Comparison of ENCODE assay signal across 8 cellular contexts in the genomic region with DNA sequence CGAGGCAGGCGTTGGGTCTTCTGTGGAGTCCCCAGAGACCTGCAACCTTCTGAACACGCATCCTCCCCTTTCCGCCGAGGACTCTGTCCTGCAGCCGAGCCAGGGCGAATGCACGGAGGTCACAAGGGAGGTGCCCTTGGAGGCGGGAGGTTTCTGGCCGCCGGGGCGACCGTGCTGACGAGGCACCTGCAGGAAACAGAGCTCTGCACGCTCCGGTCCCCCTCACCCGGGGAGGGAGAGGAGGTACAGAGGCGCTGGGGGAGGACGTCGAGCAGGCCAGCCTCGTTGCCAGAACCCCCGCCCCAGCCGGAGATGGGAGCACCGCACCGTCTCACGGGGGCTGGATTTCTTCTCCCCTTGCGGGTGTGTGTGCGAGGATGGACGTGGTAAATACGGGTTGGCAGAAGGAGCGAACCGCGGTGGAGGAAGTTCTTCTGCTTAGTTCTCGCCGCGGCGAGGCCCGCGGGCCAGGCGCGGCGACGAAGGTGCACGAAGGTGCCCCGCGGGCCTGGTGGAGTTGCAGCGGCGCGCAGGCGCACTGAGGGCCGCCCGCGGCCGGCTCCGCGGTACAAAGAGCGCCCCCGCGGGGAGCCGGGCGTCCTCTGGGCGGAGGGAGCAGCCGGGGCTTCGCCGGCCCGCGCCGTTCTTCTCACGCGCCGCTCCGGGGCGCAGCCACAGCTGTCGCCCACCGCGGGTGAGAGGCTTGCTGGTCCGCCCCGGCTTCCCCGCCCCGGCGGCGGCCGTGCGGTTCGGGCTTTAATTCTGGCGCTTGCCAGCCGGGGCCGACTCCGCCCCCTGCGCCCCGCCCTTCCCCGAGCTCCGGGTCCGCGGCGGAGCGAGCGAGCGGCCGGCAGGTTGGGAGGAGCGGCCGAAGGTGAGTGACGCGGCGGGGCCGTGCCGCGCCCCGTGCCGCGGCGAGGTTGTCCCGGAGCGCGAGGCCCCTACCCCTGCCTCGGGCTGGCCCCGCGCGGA. TPM values are rescaled to one million over a fixed set of nuclear protein-coding genes. Genes with fewer than 3 reads are reported as not detected.
A peak's percentile ranks its signal among the peaks of the same experiment; 100 is the strongest.
DNase-seq lines count a peak whose midpoint lies in the region; ATAC-seq and TF ChIP-seq lines count a peak whose summit lies in the region.

A gene (plus strand): TSS at position 815 of the 972 bp plus-strand sequence.

- DNase-seq in AG08395 (ENCODE audit: low spot score) (peak; percentile 75), NCI-H460 (ENCODE audit: extremely low read depth, low read depth) (peak; percentile 39), lower lobe of right lung (peak; percentile 87)
- peak; percentile 70 for DNase-seq in activated CD8-positive, alpha-beta T cell treated with anti-CD3 and anti-CD28 coated beads for 36 hours
- DNase-seq in stimulated activated CD4-positive, alpha-beta T cell treated with anti-CD3 and anti-CD28 coated beads, TNF-alpha, amount 100 ng/mL, for 1 hour (ENCODE audit: low read depth in 3 of 3, low spot score in 1 of 3): peak; percentile 38 to 58 (median 53)

- H3K36me3 ChIP-seq in ectodermal cell (ENCODE audit: control insufficient read depth, insufficient read depth, low read length) (no peaks in the 10 kb centered on the region), lower lobe of right lung (no peaks in the 10 kb centered on the region)

- TF ChIP-seq CTCF in activated CD8-positive, alpha-beta T cell treated with anti-CD3 and anti-CD28 coated beads for 36 hours (IDR thresholded peaks at IDR 0.05): no peak
- peak; percentile 45 for TF ChIP-seq CTCF in lower lobe of right lung (IDR thresholded peaks at IDR 0.05)

- ATAC-seq in GM18520 (IDR thresholded peaks at IDR 0.05; ENCODE audit: unreplicated experiment) (peak; percentile 83), HG03066 (IDR thresholded peaks at IDR 0.05; ENCODE audit: low read depth, unreplicated experiment) (peak; percentile 81), lower lobe of right lung (peak; percentile 92 to 93)
- peak; percentile 90 for ATAC-seq in activated CD8-positive, alpha-beta T cell treated with anti-CD3 and anti-CD28 coated beads for 36 hours

- H3K9me3 ChIP-seq in ectodermal cell (ENCODE audit: control insufficient read depth, low read length) (no peaks in the 10 kb centered on the region), lower lobe of right lung (no peaks in the 10 kb centered on the region)

- peak within 1 kb of the TSS; percentile 55 for H3K4me3 ChIP-seq in ectodermal cell (ENCODE audit: insufficient read depth, low read depth, low read length)
- peak within 1 kb of the TSS; percentile 76 for H3K4me3 ChIP-seq in lower lobe of right lung

- no peak within 1 kb of the TSS for H3K27ac ChIP-seq in ectodermal cell (ENCODE audit: insufficient read depth, low read depth, low read length, poor library complexity, severe bottlenecking)
- H3K27ac ChIP-seq in lower lobe of right lung: peak within 1 kb of the TSS; percentile 81

- POLR2A ChIA-PET in activated CD8-positive, alpha-beta T cell treated with anti-CD3 and anti-CD28 coated beads for 36 hours (lab: Charles Lee): no interaction called here

- H3K27me3 Mint-ChIP-seq in activated CD8-positive, alpha-beta T cell treated with anti-CD3 and anti-CD28 coated beads for 36 hours: peaks cover 17% of the 10 kb centered on the region

- peak within 1 kb of the TSS; percentile 79 for H3K4me3 Mint-ChIP-seq in activated CD8-positive, alpha-beta T cell treated with anti-CD3 and anti-CD28 coated beads for 36 hours

- no peaks in the 10 kb centered on the region for H3K9me3 Mint-ChIP-seq in activated CD8-positive, alpha-beta T cell treated with anti-CD3 and anti-CD28 coated beads for 36 hours

- peaks cover 41% of the 10 kb centered on the region for H3K27me3 ChIP-seq in ectodermal cell (ENCODE audit: control insufficient read depth, insufficient read depth, low read length, poor library complexity, severe bottlenecking)
- no peaks in the 10 kb centered on the region for H3K27me3 ChIP-seq in lower lobe of right lung (ENCODE audit: low read depth)

- H3K27ac Mint-ChIP-seq in activated CD8-positive, alpha-beta T cell treated with anti-CD3 and anti-CD28 coated beads for 36 hours: peak within 1 kb of the TSS; percentile 57

- intact Hi-C loops in activated CD8-positive, alpha-beta T cell treated with anti-CD3 and anti-CD28 coated beads for 36 hours (cut with micrococcal nuclease): no loop called here
- intact Hi-C loops in lower lobe of right lung (cut with DNase I): no loop called here

- 1% methylated on average over 118 to 119 of the region's 119 CpGs for WGBS in ectodermal cell, 2 experiments

- H3K4me1 Mint-ChIP-seq in activated CD8-positive, alpha-beta T cell treated with anti-CD3 and anti-CD28 coated beads for 36 hours (ENCODE audit: low read depth): peaks cover 16% of the 10 kb centered on the region

- H3K36me3 Mint-ChIP-seq in activated CD8-positive, alpha-beta T cell treated with anti-CD3 and anti-CD28 coated beads for 36 hours (ENCODE audit: low read depth): no peaks in the 10 kb centered on the region

- peaks cover 3% of the 10 kb centered on the region for H3K4me1 ChIP-seq in ectodermal cell (ENCODE audit: control insufficient read depth, insufficient read depth, low read length)
- H3K4me1 ChIP-seq in lower lobe of right lung: peaks cover 21% of the 10 kb centered on the region

- CTCF ChIA-PET in activated CD8-positive, alpha-beta T cell treated with anti-CD3 and anti-CD28 coated beads for 36 hours (lab: Charles Lee): interaction anchor here (0.9 to 1.6 kb wide), 7 partner anchors 10 to 42 kb away, joined by 3 to 5 read pairs (median 4); no protein-coding TSS in a partner anchor

RNA-seq across cellular contexts. Expression of the gene that starts here (rescaled TPM):
- 10.8 and 12.6 TPM in 2 replicates for total RNA-seq in NCI-H460 (2014; rRNA removed; shearing (Covaris generic))
- polyA plus RNA-seq in NCI-H460 (2014; cell fraction: nucleus; rRNA removed): 19.6 and 24.4 TPM in 2 replicates
- 1 to 10 TPM; 2.6 to 2.8 TPM for total RNA-seq in activated CD8-positive, alpha-beta T cell treated with anti-CD3 and anti-CD28 coated beads for 36 hours
- polyA plus RNA-seq in ectodermal cell (2013, experiment 1 of 4): 18.6 TPM
- 19.3 TPM for polyA plus RNA-seq in ectodermal cell (2013, experiment 2 of 4)
- 15.8 TPM for polyA plus RNA-seq in ectodermal cell (2013, experiment 3 of 4)
- 15.0 TPM for polyA plus RNA-seq in ectodermal cell (2013, experiment 4 of 4)
- total RNA-seq in lower lobe of right lung: 48.1 TPM
